Comparison of ENCODE assay signal across 19 cellular contexts in the genomic region with DNA sequence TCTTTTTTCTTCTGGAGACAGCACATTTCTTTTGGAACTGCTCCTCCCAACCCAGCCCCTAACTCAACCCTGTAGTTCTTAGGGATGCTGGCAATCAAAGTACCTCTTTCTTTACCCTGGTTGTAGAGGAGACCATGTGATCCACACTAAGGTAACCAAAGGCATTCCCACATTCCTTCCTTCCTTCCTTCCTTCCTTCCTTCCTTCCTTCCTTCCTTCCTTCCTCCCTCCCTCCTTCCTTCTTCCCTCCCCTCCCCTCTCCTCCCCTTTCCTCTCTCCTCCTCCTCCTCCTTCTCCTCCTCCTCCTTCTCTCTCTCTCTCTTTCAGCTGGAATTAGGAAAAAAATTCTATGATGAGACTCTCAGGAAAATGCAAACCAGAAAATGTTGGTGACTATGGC.
"Had no signal": no experiment of that assay in that cellular context is flagged by ENCODE, and none has a peak within 500 bp of the region (broad histone marks: within the 10 kb centered on the region; RNA-seq: fewer than 3 reads in every experiment).

No MANE protein-coding gene starts in this region.

- ATAC-seq: Panc1, PC-3, SK-N-SH treated with all-trans-retinoic acid at 6 μM for 48 hours had no signal

- DNase-seq: KBM-7, NCI-H1092, NCI-H1105 treated with DMSO at 0.1 percent for 48 hours, NCI-H1417 treated with DMSO at 0.1 percent for 48 hours, NCI-H146, NCI-H1694 treated with DMSO at 0.1 percent for 48 hours, NCI-H1930, NCI-H2081, NCI-H2107, NCI-H2227 treated with DMSO at 0.1 percent for 48 hours, NCI-H524, NCI-H526 treated with DMSO at 0.1 percent for 48 hours, NCI-H748 treated with DMSO at 0.1 percent for 48 hours, PC-3, SHP77 had no signal

- H3K27ac ChIP-seq: HL-60, RWPE1 had no signal
